In the genomic region with DNA sequence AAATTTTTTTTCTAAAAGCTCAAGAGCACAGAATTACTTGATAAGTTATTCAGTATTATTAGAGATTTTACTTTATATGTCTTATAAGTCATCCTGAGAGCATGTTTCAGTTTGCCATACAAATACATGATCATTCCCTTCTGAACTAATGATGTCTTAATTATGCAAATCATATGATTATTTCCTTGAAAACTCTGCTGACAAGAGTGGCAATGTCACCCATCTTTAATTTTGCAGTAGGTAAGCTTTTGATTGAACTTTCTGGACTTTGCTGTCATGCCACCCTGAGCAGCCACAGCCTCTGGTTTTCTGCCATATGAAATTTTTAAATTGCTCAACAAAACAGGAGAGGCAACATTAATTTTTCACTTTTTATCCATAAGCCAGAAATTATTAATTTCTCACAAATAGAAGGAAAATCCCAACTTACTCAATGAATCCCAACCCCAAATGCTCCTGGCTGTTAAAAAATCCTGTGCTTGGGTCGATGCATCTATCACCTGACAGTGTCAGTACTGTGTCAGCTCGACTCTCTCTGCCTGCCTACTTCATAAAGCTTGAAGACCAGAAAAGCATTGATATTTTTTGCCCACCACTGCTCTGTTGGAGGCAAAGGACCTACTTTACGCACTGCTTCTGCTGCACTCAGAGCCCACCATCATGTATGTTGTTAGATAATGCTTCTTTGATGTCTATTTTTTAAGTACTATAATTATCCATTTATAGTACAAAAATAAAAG, we compare ENCODE assay signal across 18 cellular contexts. TPM values are rescaled to one million over a fixed set of nuclear protein-coding genes. Genes with fewer than 3 reads are reported as not detected.
DNase-seq lines count a peak whose midpoint lies in the region; ATAC-seq and TF ChIP-seq lines count a peak whose summit lies in the region.
"Had no signal": no experiment of that assay in that cellular context is flagged by ENCODE, and none has a peak within 500 bp of the region (broad histone marks: within the 10 kb centered on the region; RNA-seq: fewer than 3 reads in every experiment).

No MANE protein-coding gene starts in this region.

- H3K27me3 Mint-ChIP-seq in CD8-positive, alpha-beta memory T cell, result peaks cover 0 to 6% of the 10 kb centered on the region in 2 donors

- H3K9me3 Mint-ChIP-seq in CD8-positive, alpha-beta memory T cell, result peaks cover 0 to 9% (median 6%) of the 10 kb centered on the region in 5 donors

- H3K27me3 ChIP-seq in tibial artery, result no peaks in the 10 kb centered on the region
- H3K27me3 ChIP-seq in CD8-positive, alpha-beta memory T cell (ENCODE audit: insufficient read depth, low read length, poor library complexity, severe bottlenecking), result no peaks in the 10 kb centered on the region
- H3K27me3 ChIP-seq: BE2C, Peyer's patch, SJCRH30 had no signal

- H3K36me3 Mint-ChIP-seq in CD8-positive, alpha-beta memory T cell, result peaks cover 0 to 11% (median 0%) of the 10 kb centered on the region in 3 donors

- peaks cover 0 to 16% (median 3%) of the 10 kb centered on the region in 4 donors for H3K4me1 ChIP-seq in tibial artery
- H3K4me1 ChIP-seq in CD8-positive, alpha-beta memory T cell (ENCODE audit: insufficient read depth, low read length), result no peaks in the 10 kb centered on the region
- H3K4me1 ChIP-seq: A549, BE2C, Caco-2, Peyer's patch, SJCRH30 had no signal

- no peak for ATAC-seq in HG02623 (IDR thresholded peaks at IDR 0.05; ENCODE audit: unreplicated experiment)
- ATAC-seq: A549 had no signal

- CTCF ChIA-PET in CD8-positive, alpha-beta memory T cell (lab: Charles Lee), result no interaction called here

- no peak overlapping the region for H3K27ac Mint-ChIP-seq in CD8-positive, alpha-beta memory T cell

- intact Hi-C loops in tibial artery (cut with DNase I; ENCODE audit: low total_unique reads), result no loop called here

- no peak for TF ChIP-seq CTCF in tibial artery (IDR thresholded peaks at IDR 0.05)

- in situ Hi-C loops in SK-MEL-5 (cut with HindIII; ENCODE audit: low pct_unique_long_range_greater_than_20kb, low sequenced_read_pairs), result no loop called here

- H3K4me3 Mint-ChIP-seq in CD8-positive, alpha-beta memory T cell, result no peak overlapping the region

- peak overlapping the region; percentile 30 to 52 for H3K27ac ChIP-seq in tibial artery
- H3K27ac ChIP-seq in CD8-positive, alpha-beta memory T cell (ENCODE audit: low read depth, low read length), result no peak overlapping the region
- H3K27ac ChIP-seq: A549, Peyer's patch, SJCRH30 had no signal

- no peaks in the 10 kb centered on the region for H3K36me3 ChIP-seq in tibial artery
- no peaks in the 10 kb centered on the region for H3K36me3 ChIP-seq in CD8-positive, alpha-beta memory T cell (ENCODE audit: insufficient read depth, low read length)
- H3K36me3 ChIP-seq: BE2C, Peyer's patch, SJCRH30 had no signal

- peaks cover 0 to 11% (median 2%) of the 10 kb centered on the region in 3 donors for H3K4me1 Mint-ChIP-seq in CD8-positive, alpha-beta memory T cell

- DNase-seq in SK-MEL-5 (ENCODE audit: low read depth, low spot score) (peak; percentile 34), globus pallidus (ENCODE audit: low spot score) (peak; percentile 56), midbrain (lab: John Stamatoyannopoulos, UW) (peak; percentile 56), tibial artery (no peak)
- DNase-seq in activated T-cell treated with anti-CD3 and anti-CD28 coated beads, Interleukin-2, amount 50 U/mL, for 48 hours, result no peak
- no peak for DNase-seq in CD8-positive, alpha-beta memory T cell
- DNase-seq: BE2C, Caco-2, DMS 273 treated with DMSO at 0.1 percent for 48 hours, DMS79 treated with DMSO at 0.1 percent for 48 hours, Karpas-422, MV-4-11, NCI-H1694, NCI-H2081 treated with DMSO at 0.1 percent for 48 hours, Peyer's patch, SJCRH30 had no signal

- POLR2A ChIA-PET in CD8-positive, alpha-beta memory T cell (lab: Charles Lee), result no interaction called here

- no peaks in the 10 kb centered on the region for H3K9me3 ChIP-seq in tibial artery
- no peaks in the 10 kb centered on the region for H3K9me3 ChIP-seq in CD8-positive, alpha-beta memory T cell (ENCODE audit: low read length)
- H3K9me3 ChIP-seq: A549, BE2C, Caco-2, Peyer's patch had no signal

- no peak overlapping the region for H3K4me3 ChIP-seq in tibial artery
- no peak overlapping the region for H3K4me3 ChIP-seq in CD8-positive, alpha-beta memory T cell (ENCODE audit: low read length)
- H3K4me3 ChIP-seq: A549, Peyer's patch, SJCRH30 had no signal

RNA-seq across cellular contexts. Expression of gene HADH, which starts 11.6 kb away (rescaled TPM):
- total RNA-seq in SK-MEL-5 (2014; rRNA removed; shearing (Covaris generic)), result 8.1 and 10.4 TPM in 2 replicates
- 49.1 and 53.3 TPM in 2 replicates for polyA plus RNA-seq in SK-MEL-5 (2015; cell fraction: cytosol; rRNA removed)
- polyA plus RNA-seq in SK-MEL-5 (2015; cell fraction: nucleus; rRNA removed), result 51.3 and 56.6 TPM in 2 replicates
- 10 to 100 TPM; 38.5 to 40.9 TPM for total RNA-seq in CD8-positive, alpha-beta memory T cell
- polyA plus RNA-seq in CD8-positive, alpha-beta memory T cell, result 33.6 TPM

RNA-seq across cellular contexts. Expression of gene CYP2U1, which starts 46.8 kb away (rescaled TPM):
- total RNA-seq in SK-MEL-5 (2014; rRNA removed; shearing (Covaris generic)), result 8.6 and 9.5 TPM in 2 replicates
- 6.0 and 7.2 TPM in 2 replicates for polyA plus RNA-seq in SK-MEL-5 (2015; cell fraction: cytosol; rRNA removed)
- 4.1 and 4.6 TPM in 2 replicates for polyA plus RNA-seq in SK-MEL-5 (2015; cell fraction: nucleus; rRNA removed)
- total RNA-seq in CD8-positive, alpha-beta memory T cell, result 1 to 10 TPM; 2.7 to 2.9 TPM
- 4.0 TPM for polyA plus RNA-seq in CD8-positive, alpha-beta memory T cell

Comparison
In these comparisons a context has a peak if more than half of its experiments do, and no peak if none do; other contexts are left out.
1. DNase-seq: peak in SK-MEL-5 (single experiment), globus pallidus (single experiment) and midbrain (single experiment); none in tibial artery (0 of 2), activated T-cell treated with anti-CD3 and anti-CD28 coated beads, Interleukin-2, amount 50 U/mL, for 48 hours (0 of 2) and CD8-positive, alpha-beta memory T cell (0 of 5).